Comparison of ENCODE assay signal across 12 cellular contexts in the genomic region with DNA sequence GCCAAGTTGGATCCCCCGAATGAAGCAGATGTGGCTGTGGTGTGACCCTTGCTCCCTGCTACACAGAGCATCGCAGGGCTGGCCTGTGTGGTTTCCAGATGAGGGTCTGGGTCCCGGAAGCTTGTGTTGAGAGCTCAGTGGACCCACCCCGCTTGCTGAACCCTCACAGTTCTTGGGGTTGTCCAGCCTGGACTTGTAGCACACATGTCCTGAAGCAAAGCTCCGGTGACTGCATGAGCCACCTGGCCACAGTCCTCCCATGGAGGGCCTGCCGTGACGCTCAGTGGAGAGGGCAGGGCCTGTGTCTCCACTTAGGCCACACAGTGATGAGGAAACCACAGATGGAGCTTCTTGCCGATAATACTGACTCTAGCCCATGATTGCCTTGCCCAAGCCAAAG.
DNase-seq lines count a peak whose midpoint lies in the region; ATAC-seq and TF ChIP-seq lines count a peak whose summit lies in the region.
"Had no signal": no experiment of that assay in that cellular context is flagged by ENCODE, and none has a peak within 500 bp of the region (broad histone marks: within the 10 kb centered on the region; RNA-seq: fewer than 3 reads in every experiment).

No MANE protein-coding gene starts in this region.

- intact Hi-C loops in left ventricle myocardium inferior (cut with micrococcal nuclease), result loop anchor here (5.0 kb wide), 1 partner anchor 1096 kb away; no protein-coding TSS in a partner anchor
- intact Hi-C loops in Right ventricle myocardium superior (cut with DNase I), result no loop called here
- intact Hi-C loops in vagina (cut with DNase I), result no loop called here
- intact Hi-C loops in body of pancreas (cut with DNase I), result loop anchor here (10.0 kb wide), 1 partner anchor 232 kb away; no protein-coding TSS in a partner anchor

- H3K27ac ChIP-seq in left ventricle myocardium inferior (replicated peaks) (peak overlapping the region; percentile 92), vagina (peak overlapping the region; percentile 44), body of pancreas (no peak overlapping the region)

- H3K4me1 Mint-ChIP-seq in brain, result peaks cover 78% of the 10 kb centered on the region
- H3K4me1 Mint-ChIP-seq in nephron progenitor cell, result peaks cover 34% of the 10 kb centered on the region

- H3K36me3 Mint-ChIP-seq in brain (peaks cover 64% of the 10 kb centered on the region), nephron progenitor cell (ENCODE audit: low read depth) (peaks cover 58% of the 10 kb centered on the region)

- H3K27me3 Mint-ChIP-seq in brain, result no peaks in the 10 kb centered on the region
- H3K27me3 Mint-ChIP-seq in nephron progenitor cell (ENCODE audit: low read depth, poor library complexity), result peaks cover 3% of the 10 kb centered on the region

- no peaks in the 10 kb centered on the region for H3K9me3 ChIP-seq in left ventricle myocardium inferior (replicated peaks)
- no peaks in the 10 kb centered on the region for H3K9me3 ChIP-seq in vagina
- H3K9me3 ChIP-seq in body of pancreas, result no peaks in the 10 kb centered on the region

- peak overlapping the region; percentile 30 to 98 (median 84) for H3K27ac Mint-ChIP-seq in brain
- peak overlapping the region; percentile 96 for H3K27ac Mint-ChIP-seq in nephron progenitor cell

- no peak for DNase-seq in left ventricle myocardium inferior
- DNase-seq in Right ventricle myocardium superior, result no peak
- DNase-seq in nephron progenitor cell, result no peak
- no peak for DNase-seq in vagina (ENCODE audit: extremely low spot score in 2 of 2)
- no peak for DNase-seq in NCI-H1092 treated with DMSO at 0.1 percent for 48 hours (lab: John Stamatoyannopoulos, UW)
- no peak for DNase-seq in body of pancreas
- DNase-seq in dedifferentiated amniotic fluid mesenchymal stem cell (ENCODE audit: extremely low spot score), result no peak
- DNase-seq: activated CD4-positive, alpha-beta T cell treated with anti-CD3 and anti-CD28 coated beads for 1 hour; C1 segment of cervical spinal cord; NCI-H226; SIG-M5 had no signal

- H3K9me3 Mint-ChIP-seq in brain, result no peaks in the 10 kb centered on the region
- H3K9me3 Mint-ChIP-seq in nephron progenitor cell, result no peaks in the 10 kb centered on the region

- H3K4me1 ChIP-seq in left ventricle myocardium inferior (peaks cover 80% of the 10 kb centered on the region), vagina (peaks cover 49% of the 10 kb centered on the region), body of pancreas (peaks cover 34% of the 10 kb centered on the region)

- 80 to 93% methylated on average over 4 to 8 of the region's 8 CpGs for WGBS in body of pancreas, 2 donors

- no peak for ATAC-seq in Right ventricle myocardium superior (ENCODE audit: poor library complexity)
- no peak for ATAC-seq in body of pancreas

- TF ChIP-seq POLR2A in vagina (IDR thresholded peaks at IDR 0.05) (no peak), body of pancreas (IDR thresholded peaks at IDR 0.05) (no peak)

- H3K4me3 ChIP-seq in left ventricle myocardium inferior (no peak overlapping the region), vagina (no peak overlapping the region), body of pancreas (no peak overlapping the region)

- H3K4me3 Mint-ChIP-seq in brain (no peak overlapping the region), nephron progenitor cell (no peak overlapping the region)

- no peak for TF ChIP-seq CTCF in left ventricle myocardium inferior (IDR thresholded peaks at IDR 0.05; ENCODE audit: borderline replicate concordance)
- TF ChIP-seq CTCF in brain (conservative IDR thresholded peaks at IDR 0.05), result no peak
- no peak for TF ChIP-seq CTCF in nephron progenitor cell (IDR thresholded peaks at IDR 0.05)
- TF ChIP-seq CTCF in vagina (IDR thresholded peaks at IDR 0.05), result no peak
- TF ChIP-seq CTCF in body of pancreas (IDR thresholded peaks at IDR 0.05), result no peak

- H3K36me3 ChIP-seq in left ventricle myocardium inferior (peaks cover 61% of the 10 kb centered on the region), vagina (peaks cover 0 to 48% of the 10 kb centered on the region in 2 donors), body of pancreas (replicated peaks in 1 of 2; ENCODE audit: insufficient read depth in 1 of 2, low read depth in 2 of 2) (peaks cover 4 to 23% of the 10 kb centered on the region in 2 donors)

- H3K27me3 ChIP-seq in left ventricle myocardium inferior (ENCODE audit: low read depth), result no peaks in the 10 kb centered on the region
- H3K27me3 ChIP-seq in vagina, result no peaks in the 10 kb centered on the region
- H3K27me3 ChIP-seq in body of pancreas, result no peaks in the 10 kb centered on the region

Comparison
In these comparisons a context has a peak if more than half of its experiments do, and no peak if none do; other contexts are left out.
1. intact Hi-C loops: an anchor here in left ventricle myocardium inferior (5.0 kb wide) and body of pancreas (10.0 kb wide); none called in Right ventricle myocardium superior and vagina.
2. H3K27ac ChIP-seq: peak in left ventricle myocardium inferior (single experiment) and vagina (single experiment); none in body of pancreas (0 of 4).